ENCODE assay signal across 8 cellular contexts in the genomic region with DNA sequence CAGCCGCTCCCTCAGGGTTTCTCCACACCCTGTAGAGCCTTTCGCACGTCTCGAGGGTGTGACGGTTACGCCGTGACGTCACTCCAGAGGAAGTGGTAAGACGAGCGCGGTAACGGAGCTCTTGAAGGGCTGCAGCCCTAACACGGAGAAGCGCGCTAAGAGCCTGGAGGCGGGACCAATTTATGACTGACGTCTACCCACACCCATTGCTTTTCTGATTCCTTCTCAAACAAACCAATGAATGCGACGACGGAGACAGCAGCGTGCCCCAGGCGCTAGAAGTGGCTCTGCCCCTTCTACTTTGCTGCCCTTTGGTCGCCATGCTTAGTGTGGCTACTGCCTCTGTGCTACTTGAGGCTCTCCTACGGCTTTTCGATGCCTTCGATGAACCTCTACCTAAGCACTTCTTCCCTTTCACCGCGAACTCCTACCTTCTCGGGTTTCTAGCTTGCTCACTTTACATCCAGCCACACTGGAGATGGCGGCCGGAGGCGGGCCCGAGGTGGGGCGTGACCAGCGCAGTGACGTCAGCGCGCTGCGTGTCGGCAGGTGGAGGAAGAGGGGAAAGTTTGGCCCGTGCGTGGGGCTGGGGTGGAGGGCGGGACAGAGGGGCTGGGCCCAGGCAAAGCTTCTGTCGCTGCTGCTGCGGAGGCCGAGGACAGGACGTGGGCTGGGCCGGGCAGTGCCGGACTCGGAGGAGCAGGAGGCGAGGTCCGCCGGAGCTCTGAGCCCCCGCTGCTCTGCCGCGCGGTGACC. TPM values are rescaled to one million over a fixed set of nuclear protein-coding genes. Genes with fewer than 3 reads are reported as not detected.
A peak's percentile ranks its signal among the peaks of the same experiment; 100 is the strongest.
DNase-seq lines count a peak whose midpoint lies in the region; ATAC-seq, FAIRE-seq and TF ChIP-seq lines count a peak whose summit lies in the region.

Gene OXSR1 (plus strand): TSS at position 572 of the 756 bp plus-strand sequence. CDS start 340 bp downstream, outside the sequence.

- peaks cover 26% of the 10 kb centered on the region for H3K36me3 Mint-ChIP-seq in activated CD8-positive, alpha-beta memory T cell treated with anti-CD3 and anti-CD28 coated beads, Interleukin-2, amount 10 ng/mL, durations not matched to agents 7 days and 5 days
- H3K36me3 Mint-ChIP-seq in memory B cell = no peaks in the 10 kb centered on the region

- peak within 1 kb of the TSS; percentile 36; the same call in 1 of the 2 replicates for H2BK20ac ChIP-seq in H1 (ENCODE audit: low read length)

- H3K18ac ChIP-seq in H1 (ENCODE audit: extremely low read depth, low read length) = peak within 1 kb of the TSS; percentile 95

- no peak within 1 kb of the TSS for H2AK5ac ChIP-seq in H1 (ENCODE audit: low read depth, low read length)

- DNase-seq in COLO829 (ENCODE audit: low spot score) = peak; percentile 100
- DNase-seq in HUDEP-2 (lab: John Stamatoyannopoulos, UW; ENCODE audit: unreplicated experiment in 76 of 76) = peak; percentile 47 to 100 (median 99)
- peak; percentile 97 for DNase-seq in NT2/D1 (ENCODE audit: low read depth, low spot score)
- DNase-seq in activated CD8-positive, alpha-beta memory T cell treated with anti-CD3 and anti-CD28 coated beads, Interleukin-2, amount 10 ng/mL, durations not matched to agents 7 days and 5 days = peak; percentile 99
- peak; percentile 92 to 98 for DNase-seq in H1 (ENCODE audit: low read depth in 1 of 2, low spot score in 2 of 2)
- peak; percentile 96 to 97 for DNase-seq in memory B cell (ENCODE audit: low spot score in 2 of 2)
- DNase-seq in stimulated activated CD8-positive, alpha-beta memory T cell treated with anti-CD3 and anti-CD28 coated beads, Interleukin-12 subunit alpha, Interleukin-12 subunit beta, amount 100 ng/mL, for 24 hours (ENCODE audit: extremely low read depth) = peak; percentile 90

- H3K79me2 ChIP-seq in H1 (ENCODE audit: control insufficient read depth in 1 of 2, insufficient read depth in 2 of 2, low read length in 2 of 2) = peaks cover 18 to 42% of the 10 kb centered on the region in 2 experiments

- WGBS in H1 (ENCODE audit: extremely low coverage in 1 of 2, insufficient coverage in 1 of 2, insufficient read length in 1 of 2, insufficient replicate concordance in 2 of 2, low coverage in 1 of 2, low lambda C conversion rate in 2 of 2, missing lambda C conversion rate in 1 of 2), 2 experiments = 1% methylated on average over 53 of the region's 57 CpGs; no CpG with 5 or more reads in 1 of the 2 experiments

- H3K4me1 ChIP-seq in NT2/D1 (ENCODE audit: insufficient read depth, insufficient read length) (no peaks in the 10 kb centered on the region), H1 (replicated peaks in 1 of 4; ENCODE audit: control insufficient read depth in 3 of 4, insufficient read depth in 4 of 4, low read length in 3 of 4) (peaks cover 0 to 2% (median 0%) of the 10 kb centered on the region in 4 experiments; a peak in 3 of 7 replicates)

- peak within 1 kb of the TSS; percentile 100 for H2AFZ ChIP-seq in H1 (ENCODE audit: low read length)

- H3K9me3 ChIP-seq in NT2/D1 (ENCODE audit: insufficient read depth, low read length) (no peaks in the 10 kb centered on the region; the same call in 1 of the 2 replicates), H1 (ENCODE audit: insufficient read depth in 2 of 2, low read depth in 1 of 2, low read length in 1 of 2) (no peaks in the 10 kb centered on the region)

- peaks cover 6% of the 10 kb centered on the region for H3K36me3 ChIP-seq in NT2/D1 (ENCODE audit: insufficient read depth, insufficient read length, low read length)
- H3K36me3 ChIP-seq in H1 (ENCODE audit: control insufficient read depth in 2 of 4, insufficient read depth in 4 of 4, low read length in 3 of 4) = no peaks in the 10 kb centered on the region

- no peak for TF ChIP-seq RAD21 in H1 (IDR thresholded peaks at IDR 0.05 in 1 of 2, conservative IDR thresholded peaks at IDR 0.05 in 1 of 2; ENCODE audit: low read depth in 2 of 2, low read length in 2 of 2)

- H4K20me1 ChIP-seq in H1 (replicated peaks in 1 of 2; ENCODE audit: control insufficient read depth in 1 of 2, insufficient read depth in 2 of 2, low read length in 2 of 2) = peaks cover 0 to 6% of the 10 kb centered on the region in 2 experiments

- peak within 1 kb of the TSS; percentile 84 for H3K56ac ChIP-seq in H1 (replicated peaks; ENCODE audit: insufficient read length, low read depth, low read length)

- peaks cover 53% of the 10 kb centered on the region for H3K4me1 Mint-ChIP-seq in activated CD8-positive, alpha-beta memory T cell treated with anti-CD3 and anti-CD28 coated beads, Interleukin-2, amount 10 ng/mL, durations not matched to agents 7 days and 5 days
- H3K4me1 Mint-ChIP-seq in memory B cell = peaks cover 32% of the 10 kb centered on the region

- peak within 1 kb of the TSS; percentile 97 for H2BK5ac ChIP-seq in H1 (ENCODE audit: low read depth, low read length)

- peak within 1 kb of the TSS; percentile 49 for H3K4ac ChIP-seq in H1 (replicated peaks; ENCODE audit: insufficient read length, low read depth, low read length)

- no peaks in the 10 kb centered on the region; the same call in 1 of the 2 replicates for H3K79me1 ChIP-seq in H1 (ENCODE audit: low read depth, low read length)

- no peak within 1 kb of the TSS for H3K23ac ChIP-seq in H1 (ENCODE audit: insufficient read length)

- H4K8ac ChIP-seq in H1 (ENCODE audit: extremely low read depth, insufficient read depth, low read length) = peak within 1 kb of the TSS; percentile 99; the same call in 1 of the 2 replicates

- H3K23me2 ChIP-seq in H1 (ENCODE audit: low read depth, low read length) = peaks cover 14% of the 10 kb centered on the region; the same call in 1 of the 2 replicates

- H3K27ac ChIP-seq in H1 (ENCODE audit: low read depth, low read length) = peak within 1 kb of the TSS; percentile 99

- peak within 1 kb of the TSS; percentile 16; the same call in 1 of the 2 replicates for H2BK15ac ChIP-seq in H1 (ENCODE audit: low read length)

- no peak for TF ChIP-seq CTCF in H1 (IDR thresholded peaks at IDR 0.05; ENCODE audit: control extremely low read depth in 1 of 3, insufficient read depth in 1 of 3, low read depth in 1 of 3, low read length in 3 of 3)

- H3K9me3 Mint-ChIP-seq in activated CD8-positive, alpha-beta memory T cell treated with anti-CD3 and anti-CD28 coated beads, Interleukin-2, amount 10 ng/mL, durations not matched to agents 7 days and 5 days (ENCODE audit: low read depth) = no peaks in the 10 kb centered on the region
- no peaks in the 10 kb centered on the region for H3K9me3 Mint-ChIP-seq in memory B cell

- peak within 1 kb of the TSS; percentile 6 for H3K14ac ChIP-seq in H1 (ENCODE audit: insufficient read length)

- peak within 1 kb of the TSS; percentile 100 for H4K5ac ChIP-seq in H1 (ENCODE audit: insufficient read length, low read depth, low read length)

- H3K4me3 ChIP-seq in NT2/D1 (ENCODE audit: insufficient read length, low read depth) (peak within 1 kb of the TSS; percentile 85), H1 (ENCODE audit: extremely low read depth in 1 of 4, insufficient read depth in 2 of 4, low read depth in 3 of 4, low read length in 4 of 4) (peak within 1 kb of the TSS; percentile 75 to 90 (median 86))

- H3K4me3 Mint-ChIP-seq in activated CD8-positive, alpha-beta memory T cell treated with anti-CD3 and anti-CD28 coated beads, Interleukin-2, amount 10 ng/mL, durations not matched to agents 7 days and 5 days = peak within 1 kb of the TSS; percentile 93
- peak within 1 kb of the TSS; percentile 93 for H3K4me3 Mint-ChIP-seq in memory B cell

- no peak for TF ChIP-seq EP300 in H1 (IDR thresholded peaks at IDR 0.05; ENCODE audit: borderline replicate concordance in 1 of 2, low read depth in 2 of 2, low read length in 2 of 2)

- POLR2A ChIA-PET in H1 (lab: Charles Lee; ENCODE audit: partially characterized antibody) = interaction anchor here (0.8 to 4.1 kb wide), 13 partner anchors 9 to 181 kb away, joined by 3 to 38 read pairs (median 3); partner anchors contain the start of genes ACAA1, MYD88 and XYLB

- H3K9ac ChIP-seq in NT2/D1 (ENCODE audit: insufficient read length, low read depth) = peak within 1 kb of the TSS; percentile 84
- peak within 1 kb of the TSS; percentile 83 to 98 (median 94) for H3K9ac ChIP-seq in H1 (replicated peaks in 1 of 4; ENCODE audit: extremely low read depth in 1 of 4, low read depth in 3 of 4, low read length in 3 of 4)

- CTCF ChIA-PET in activated CD8-positive, alpha-beta memory T cell treated with anti-CD3 and anti-CD28 coated beads, Interleukin-2, amount 10 ng/mL, durations not matched to agents 7 days and 5 days (lab: Charles Lee) = interaction anchor here (0.6 to 4.4 kb wide), 12 partner anchors 12 to 1123 kb away, joined by 3 to 41 read pairs (median 4); partner anchors contain the start of genes ACAA1, MYD88 and XYLB
- CTCF ChIA-PET in H1 (lab: Charles Lee; ENCODE audit: partially characterized antibody) = interaction anchor here (1.0 to 3.2 kb wide), 7 partner anchors 14 to 844 kb away, joined by 3 to 11 read pairs (median 4); partner anchors contain the start of gene ACAA1

- peak within 1 kb of the TSS; percentile 94 for H2BK12ac ChIP-seq in H1 (ENCODE audit: low read depth, low read length)

- ATAC-seq in GM21367 (IDR thresholded peaks at IDR 0.05; ENCODE audit: unreplicated experiment) (peak; percentile 89), memory B cell (ENCODE audit: low read depth) (peak; percentile 82)
- peak; percentile 93 for ATAC-seq in activated CD8-positive, alpha-beta memory T cell treated with anti-CD3 and anti-CD28 coated beads, Interleukin-2, amount 10 ng/mL, durations not matched to agents 7 days and 5 days

- H3K27me3 Mint-ChIP-seq in activated CD8-positive, alpha-beta memory T cell treated with anti-CD3 and anti-CD28 coated beads, Interleukin-2, amount 10 ng/mL, durations not matched to agents 7 days and 5 days = no peaks in the 10 kb centered on the region
- no peaks in the 10 kb centered on the region for H3K27me3 Mint-ChIP-seq in memory B cell

- peak within 1 kb of the TSS; percentile 59 for H2BK120ac ChIP-seq in H1 (replicated peaks; ENCODE audit: low read depth, low read length)

- H4K91ac ChIP-seq in H1 (replicated peaks; ENCODE audit: insufficient read length, low read length) = peak within 1 kb of the TSS; percentile 97

- TF ChIP-seq POLR2A in H1 (IDR thresholded peaks at IDR 0.05; ENCODE audit: control extremely low read depth in 1 of 2, low read depth in 2 of 2, low read length in 2 of 2) = peak; percentile 77

- peak within 1 kb of the TSS; percentile 91 to 94 for H3K4me2 ChIP-seq in H1 (ENCODE audit: insufficient read depth in 1 of 2, low read depth in 2 of 2, low read length in 2 of 2)

- peak within 1 kb of the TSS; percentile 100 for H3K27ac Mint-ChIP-seq in activated CD8-positive, alpha-beta memory T cell treated with anti-CD3 and anti-CD28 coated beads, Interleukin-2, amount 10 ng/mL, durations not matched to agents 7 days and 5 days
- peak within 1 kb of the TSS; percentile 100 for H3K27ac Mint-ChIP-seq in memory B cell

- peak; percentile 76 for FAIRE-seq in H1 (lab: Jason Lieb, UNC)

- H3K27me3 ChIP-seq in NT2/D1 (ENCODE audit: insufficient read depth, insufficient read length) (no peaks in the 10 kb centered on the region), H1 (replicated peaks in 1 of 4; ENCODE audit: control insufficient read depth in 3 of 4, extremely low read depth in 1 of 4, insufficient read depth in 3 of 4, low read length in 3 of 4) (no peaks in the 10 kb centered on the region)

RNA-seq across cellular contexts. Expression of gene OXSR1, which starts in this region (rescaled TPM):
- 10 to 100 TPM; 47.8 to 56.3 TPM for total RNA-seq in activated CD8-positive, alpha-beta memory T cell treated with anti-CD3 and anti-CD28 coated beads, Interleukin-2, amount 10 ng/mL, durations not matched to agents 7 days and 5 days
- 45.5 and 47.0 TPM in 2 replicates for total RNA-seq in H1 (2021; fragmentation: NEBNext Ultra II Directional; extraction: Animal tissue kit (Norgen Biotek cat#: 25700))
- 16.9 and 25.1 TPM in 2 replicates for polyA plus RNA-seq in H1 (2011; rRNA removed)
- polyA plus RNA-seq in H1 (2011; cell fraction: cytosol; rRNA removed) = 29.4 TPM
- 16.1 TPM for polyA plus RNA-seq in H1 (2011; cell fraction: nucleus; rRNA removed)
- 26.1 to 43.9 TPM (median 32.9 TPM) in 4 replicates for polyA plus RNA-seq in H1 (2012, experiment 1 of 2)
- 3.2 TPM for polyA plus RNA-seq in H1 (2012, experiment 2 of 2)
- 23.4 TPM for polyA plus RNA-seq in H1 (2013, experiment 1 of 2)
- polyA plus RNA-seq in H1 (2013, experiment 2 of 2) = 23.5 TPM
- 27.9 and 35.6 TPM in 2 replicates for polyA minus RNA-seq in H1 (2011; rRNA and poly(A)+ RNA removed)
- polyA minus RNA-seq in H1 (2011; cell fraction: cytosol; rRNA and poly(A)+ RNA removed) = 21.1 TPM
- polyA minus RNA-seq in H1 (2011; cell fraction: nucleus; rRNA and poly(A)+ RNA removed) = 26.2 TPM

Comparison
In these comparisons a context has a peak if more than half of its experiments do, and no peak if none do; other contexts are left out.
1. Peak in every context shown above with its lines: DNase-seq, ATAC-seq, H3K4me3 ChIP-seq and H3K27ac ChIP-seq.